3 cellular contexts compared by ENCODE assay signal in genomic region chr3:115788921-115789470, GRCh38.
TF ChIP-seq lines count a peak whose summit lies in the region.

No MANE protein-coding gene starts in this region.

TF ChIP-seq in HepG2, 621 proteins besides CTCF, POLR2A, EP300 and RAD21 (continued from another document):
- TF ChIP-seq ZBED4 (CRISPR knock-in tag; IDR thresholded peaks at IDR 0.05; ENCODE audit: borderline replicate concordance) (no peak), HNRNPUL1 (IDR thresholded peaks at IDR 0.05; ENCODE audit: low read depth, low read length) (no peak), JARID2 (CRISPR knock-in tag; IDR thresholded peaks at IDR 0.05; ENCODE audit: insufficient replicate concordance) (no peak), GMEB1 (CRISPR knock-in tag; IDR thresholded peaks at IDR 0.05; ENCODE audit: borderline replicate concordance) (no peak), RBFOX2 (IDR thresholded peaks at IDR 0.05; ENCODE audit: low read depth, low read length) (0 out of 2 replicates have a peak, but pooled peaks have one; percentile 26)
TF ChIP-seq in HepG2: peak in this region for 2.

TF ChIP-seq in SK-N-SH treated with all-trans-retinoic acid at 6 μM for 48 hours, 23 proteins besides CTCF, POLR2A, EP300 and RAD21 (continued from another document):
- TF ChIP-seq POU6F1 (CRISPR knock-in tag; IDR thresholded peaks at IDR 0.05; ENCODE audit: borderline replicate concordance, low read depth), result peak; percentile 46; the same call in 1 of the 2 replicates
- no peak for TF ChIP-seq ZNF70 (CRISPR knock-in tag; IDR thresholded peaks at IDR 0.05)
- no peak for TF ChIP-seq CSRNP3 (CRISPR knock-in tag; IDR thresholded peaks at IDR 0.05)
- TF ChIP-seq PATZ1 (CRISPR knock-in tag; IDR thresholded peaks at IDR 0.05; ENCODE audit: borderline replicate concordance), result no peak
- TF ChIP-seq TSHZ2 (CRISPR knock-in tag; IDR thresholded peaks at IDR 0.05), result no peak
- TF ChIP-seq ZFP30 (CRISPR knock-in tag; IDR thresholded peaks at IDR 0.05), result no peak
- no peak for TF ChIP-seq CREB5 (CRISPR knock-in tag; IDR thresholded peaks at IDR 0.05; ENCODE audit: low read depth)
- TF ChIP-seq ZFP3 (CRISPR knock-in tag; IDR thresholded peaks at IDR 0.05), result no peak
- TF ChIP-seq PPARA (CRISPR knock-in tag; IDR thresholded peaks at IDR 0.05; ENCODE audit: borderline replicate concordance), result no peak
- peak; percentile 87 for TF ChIP-seq ISL1 (CRISPR knock-in tag; IDR thresholded peaks at IDR 0.05)
- no peak for TF ChIP-seq TCF4 (CRISPR knock-in tag; IDR thresholded peaks at IDR 0.05; ENCODE audit: borderline replicate concordance)
- TF ChIP-seq ZNF565 (CRISPR knock-in tag; conservative IDR thresholded peaks at IDR 0.05; ENCODE audit: low read depth), result no peak
- no peak for TF ChIP-seq BACH2 (CRISPR knock-in tag; IDR thresholded peaks at IDR 0.05; ENCODE audit: borderline replicate concordance)
- TF ChIP-seq ARNTL (CRISPR knock-in tag; IDR thresholded peaks at IDR 0.05; ENCODE audit: borderline replicate concordance, low read depth), result no peak
TF ChIP-seq in SK-N-SH treated with all-trans-retinoic acid at 6 μM for 48 hours: peak in this region for 3.

TF ChIP-seq in WTC11, 78 proteins besides CTCF, POLR2A, EP300 and RAD21 (continued from another document):
- no peak for TF ChIP-seq ATF2 (CRISPR knock-in tag; IDR thresholded peaks at IDR 0.05; ENCODE audit: borderline replicate concordance, low read depth)
- TF ChIP-seq NFE2L1 (CRISPR knock-in tag; IDR thresholded peaks at IDR 0.05), result no peak
- no peak for TF ChIP-seq ZNF317 (CRISPR knock-in tag; IDR thresholded peaks at IDR 0.05; ENCODE audit: borderline replicate concordance, low read depth)
- TF ChIP-seq ARID4B (CRISPR knock-in tag; IDR thresholded peaks at IDR 0.05; ENCODE audit: borderline replicate concordance), result no peak
- TF ChIP-seq SOX15 (CRISPR knock-in tag; IDR thresholded peaks at IDR 0.05), result no peak
- no peak for TF ChIP-seq TEAD1 (CRISPR knock-in tag; IDR thresholded peaks at IDR 0.05)
- TF ChIP-seq E2F5 (CRISPR knock-in tag; IDR thresholded peaks at IDR 0.05), result no peak
- TF ChIP-seq E2F4 (CRISPR knock-in tag; IDR thresholded peaks at IDR 0.05; ENCODE audit: borderline replicate concordance, low read depth), result no peak
TF ChIP-seq in WTC11: peak in this region for 0.
